ENCODE assay signal across 18 cellular contexts in genomic region chr13:113328851-113329250, GRCh38. TPM values are rescaled to one million over a fixed set of nuclear protein-coding genes. Genes with fewer than 3 reads are reported as not detected.
DNase-seq lines count a peak whose midpoint lies in the region; ATAC-seq and TF ChIP-seq lines count a peak whose summit lies in the region.
"Had no signal": no experiment of that assay in that cellular context is flagged by ENCODE, and none has a peak within 500 bp of the region (broad histone marks: within the 10 kb centered on the region; RNA-seq: fewer than 3 reads in every experiment).

No MANE protein-coding gene starts in this region.

- H3K4me3 ChIP-seq in neuronal stem cell (ENCODE audit: low read length in 2 of 2) = no peak overlapping the region
- H3K4me3 ChIP-seq: SJCRH30 had no signal

- no peaks in the 10 kb centered on the region for H3K9me3 Mint-ChIP-seq in activated naive CD4-positive, alpha-beta T cell treated with anti-CD3 and anti-CD28 coated beads, Interleukin-2, amount 50 U/mL, for 24 hours
- no peaks in the 10 kb centered on the region for H3K9me3 Mint-ChIP-seq in WTC11
- H3K9me3 Mint-ChIP-seq in type B pancreatic cell = no peaks in the 10 kb centered on the region
- H3K9me3 Mint-ChIP-seq in activated T-cell treated with anti-CD3 and anti-CD28 coated beads, Interleukin-2, amount 50 U/mL, for 24 hours = no peaks in the 10 kb centered on the region

- DNase-seq in activated naive CD4-positive, alpha-beta T cell treated with anti-CD3 and anti-CD28 coated beads, Interleukin-2, amount 50 U/mL, for 16 hours = no peak
- DNase-seq in WTC11 (ENCODE audit: low spot score) = no peak
- no peak for DNase-seq in neuronal stem cell (ENCODE audit: low spot score)
- no peak for DNase-seq in type B pancreatic cell (ENCODE audit: extremely low spot score, unreplicated experiment)
- no peak for DNase-seq in DMS114 treated with DMSO at 0.1 percent for 48 hours (lab: John Stamatoyannopoulos, UW; ENCODE audit: unreplicated experiment)
- no peak for DNase-seq in activated T-cell treated with anti-CD3 and anti-CD28 coated beads, Interleukin-2, amount 50 U/mL, for 24 hours
- no peak for DNase-seq in mucosa of gallbladder (ENCODE audit: low spot score)
- DNase-seq: IMR-90, MM.1S, NCI-H2029, NCI-H2227 treated with DMSO at 0.1 percent for 48 hours, NCI-H510A, NCI-H748 treated with DMSO at 0.1 percent for 48 hours, SJCRH30 had no signal

- peak overlapping the region; percentile 51 for H3K27ac Mint-ChIP-seq in activated naive CD4-positive, alpha-beta T cell treated with anti-CD3 and anti-CD28 coated beads, Interleukin-2, amount 50 U/mL, for 24 hours
- H3K27ac Mint-ChIP-seq in WTC11 (peak overlapping the region; percentile 60), type B pancreatic cell (peak overlapping the region; percentile 46)
- H3K27ac Mint-ChIP-seq in activated T-cell treated with anti-CD3 and anti-CD28 coated beads, Interleukin-2, amount 50 U/mL, for 24 hours = no peak overlapping the region

- H3K23ac ChIP-seq in neuronal stem cell (ENCODE audit: low read depth, low read length, poor library complexity) = no peak overlapping the region

- H2BK5ac ChIP-seq in neuronal stem cell (ENCODE audit: low read length) = no peak overlapping the region

- ATAC-seq in WTC11 = no peak
- ATAC-seq: HCT116 had no signal

- no peak overlapping the region for H3K4me2 ChIP-seq in neuronal stem cell (ENCODE audit: insufficient read depth, low read length, poor library complexity, severe bottlenecking)
- H3K4me2 ChIP-seq: KMS-11 had no signal

- CTCF ChIA-PET in WTC11 (lab: Charles Lee) = interaction anchor here (1.1 to 2.4 kb wide), 3 partner anchors 44 to 66 kb away, joined by 3 to 8 read pairs (median 5); no protein-coding TSS in a partner anchor

- H3K4me1 ChIP-seq in neuronal stem cell (ENCODE audit: control insufficient read depth in 2 of 2, insufficient read depth in 1 of 2, low read depth in 1 of 2, low read length in 2 of 2) = no peaks in the 10 kb centered on the region
- H3K4me1 ChIP-seq: SJCRH30 had no signal

- no peaks in the 10 kb centered on the region for H3K27me3 Mint-ChIP-seq in activated naive CD4-positive, alpha-beta T cell treated with anti-CD3 and anti-CD28 coated beads, Interleukin-2, amount 50 U/mL, for 24 hours
- no peaks in the 10 kb centered on the region for H3K27me3 Mint-ChIP-seq in WTC11 (ENCODE audit: low read depth)
- H3K27me3 Mint-ChIP-seq in type B pancreatic cell = no peaks in the 10 kb centered on the region
- no peaks in the 10 kb centered on the region for H3K27me3 Mint-ChIP-seq in activated T-cell treated with anti-CD3 and anti-CD28 coated beads, Interleukin-2, amount 50 U/mL, for 24 hours

- POLR2A ChIA-PET in WTC11 (lab: Charles Lee) = no interaction called here

- peaks cover 6 to 16% of the 10 kb centered on the region in 2 donors for H3K36me3 ChIP-seq in neuronal stem cell (replicated peaks in 1 of 2; ENCODE audit: control insufficient read depth in 2 of 2, insufficient read depth in 2 of 2, low read length in 2 of 2)
- H3K36me3 ChIP-seq: SJCRH30 had no signal

- no peak overlapping the region for H3K27ac ChIP-seq in neuronal stem cell (replicated peaks; ENCODE audit: low read length)
- H3K27ac ChIP-seq: KMS-11, SJCRH30 had no signal

- H3K18ac ChIP-seq in neuronal stem cell (ENCODE audit: low read length) = no peak overlapping the region

- no peak overlapping the region for H3K4ac ChIP-seq in neuronal stem cell (ENCODE audit: low read length)

- TF ChIP-seq CTCF in WTC11 (IDR thresholded peaks at IDR 0.05) (no peak), type B pancreatic cell (conservative IDR thresholded peaks at IDR 0.05) (no peak)

- H3K9ac ChIP-seq in neuronal stem cell (ENCODE audit: low read depth, low read length, poor library complexity) = peak overlapping the region; percentile 63
- H3K9ac ChIP-seq: KMS-11 had no signal

- H2BK12ac ChIP-seq in neuronal stem cell (ENCODE audit: low read length) = no peak overlapping the region

- H2BK15ac ChIP-seq in neuronal stem cell (ENCODE audit: low read length) = no peak overlapping the region

- peaks cover 0 to 2% of the 10 kb centered on the region in 2 donors for H3K9me3 ChIP-seq in neuronal stem cell (replicated peaks in 1 of 2; ENCODE audit: control insufficient read depth in 2 of 2, insufficient read depth in 1 of 2, low read depth in 1 of 2, low read length in 2 of 2)
- H3K9me3 ChIP-seq: SJCRH30 had no signal

- no peak overlapping the region for H3K4me3 Mint-ChIP-seq in activated naive CD4-positive, alpha-beta T cell treated with anti-CD3 and anti-CD28 coated beads, Interleukin-2, amount 50 U/mL, for 24 hours
- no peak overlapping the region for H3K4me3 Mint-ChIP-seq in WTC11
- H3K4me3 Mint-ChIP-seq in type B pancreatic cell = no peak overlapping the region
- no peak overlapping the region for H3K4me3 Mint-ChIP-seq in activated T-cell treated with anti-CD3 and anti-CD28 coated beads, Interleukin-2, amount 50 U/mL, for 24 hours

- H3K36me3 Mint-ChIP-seq in activated naive CD4-positive, alpha-beta T cell treated with anti-CD3 and anti-CD28 coated beads, Interleukin-2, amount 50 U/mL, for 24 hours = no peaks in the 10 kb centered on the region
- H3K36me3 Mint-ChIP-seq in WTC11 (peaks cover 20% of the 10 kb centered on the region), type B pancreatic cell (peaks cover 1% of the 10 kb centered on the region)
- peaks cover 14% of the 10 kb centered on the region for H3K36me3 Mint-ChIP-seq in activated T-cell treated with anti-CD3 and anti-CD28 coated beads, Interleukin-2, amount 50 U/mL, for 24 hours (ENCODE audit: low read depth)

- no peak overlapping the region for H2AK5ac ChIP-seq in neuronal stem cell (ENCODE audit: low read depth, low read length)

- no CpG with 5 or more reads among the region's 12 CpGs for WGBS in neuronal stem cell (ENCODE audit: extremely low coverage in 2 of 2, insufficient read length in 2 of 2, insufficient replicate concordance in 1 of 2), 2 donors

- peaks cover 2% of the 10 kb centered on the region for H3K79me1 ChIP-seq in neuronal stem cell (ENCODE audit: low read depth, low read length)

- H3K14ac ChIP-seq in neuronal stem cell (ENCODE audit: low read length) = no peak overlapping the region

- peaks cover 4% of the 10 kb centered on the region for H3K4me1 Mint-ChIP-seq in activated naive CD4-positive, alpha-beta T cell treated with anti-CD3 and anti-CD28 coated beads, Interleukin-2, amount 50 U/mL, for 24 hours
- H3K4me1 Mint-ChIP-seq in WTC11 (peaks cover 6% of the 10 kb centered on the region; the same call in 1 of the 2 replicates), type B pancreatic cell (ENCODE audit: unreplicated experiment) (peaks cover 5% of the 10 kb centered on the region)
- no peaks in the 10 kb centered on the region for H3K4me1 Mint-ChIP-seq in activated T-cell treated with anti-CD3 and anti-CD28 coated beads, Interleukin-2, amount 50 U/mL, for 24 hours (ENCODE audit: low read depth)

- no peak overlapping the region for H2BK120ac ChIP-seq in neuronal stem cell (ENCODE audit: low read depth, low read length)

- no peak overlapping the region for H4K91ac ChIP-seq in neuronal stem cell (ENCODE audit: low read depth, low read length, poor library complexity)

- no peak overlapping the region for H2AFZ ChIP-seq in neuronal stem cell (ENCODE audit: low read length)

- no peak overlapping the region for H4K8ac ChIP-seq in neuronal stem cell (ENCODE audit: low read depth, low read length)

- H3K27me3 ChIP-seq in neuronal stem cell (ENCODE audit: control insufficient read depth in 3 of 3, insufficient read depth in 3 of 3, low read depth in 1 of 3, low read length in 3 of 3) = no peaks in the 10 kb centered on the region
- H3K27me3 ChIP-seq: SJCRH30 had no signal

TF ChIP-seq in WTC11, 78 proteins besides CTCF, POLR2A, EP300 and RAD21 (continues in another document):
- TF ChIP-seq ZNF121 (CRISPR knock-in tag; IDR thresholded peaks at IDR 0.05) (no peak), ZNF416 (CRISPR knock-in tag; IDR thresholded peaks at IDR 0.05) (no peak), ZSCAN18 (CRISPR knock-in tag; IDR thresholded peaks at IDR 0.05) (no peak), ZNF425 (CRISPR knock-in tag; conservative IDR thresholded peaks at IDR 0.05) (no peak), ETV6 (CRISPR knock-in tag; IDR thresholded peaks at IDR 0.05) (no peak), PRRX2 (CRISPR knock-in tag; IDR thresholded peaks at IDR 0.05) (no peak)

RNA-seq across cellular contexts. Expression of gene LAMP1, which starts 31.8 kb away (rescaled TPM):
- total RNA-seq in WTC11 (2021) (135 to 150 TPM (median 140 TPM) in 3 replicates), type B pancreatic cell (ENCODE audit: low replicate concordance) (152 and 312 TPM in 2 replicates), mucosa of gallbladder (306 TPM)
- 43.5 TPM for polyA plus RNA-seq in neuronal stem cell (2013, experiment 1 of 2)
- 44.0 TPM for polyA plus RNA-seq in neuronal stem cell (2013, experiment 2 of 2)

RNA-seq across cellular contexts. Expression of gene GRTP1, which starts 35.1 kb away (rescaled TPM):
- total RNA-seq in WTC11 (2021) (59.0 to 62.0 TPM (median 60.0 TPM) in 3 replicates), type B pancreatic cell (ENCODE audit: low replicate concordance) (19.0 and 22.4 TPM in 2 replicates), mucosa of gallbladder (33.3 TPM)
- 10.2 TPM for polyA plus RNA-seq in neuronal stem cell (2013, experiment 1 of 2)
- 10.0 TPM for polyA plus RNA-seq in neuronal stem cell (2013, experiment 2 of 2)
- total RNA-seq: A172 had no signal
